In genomic region chr2:16104345-16105177, GRCh38 we compare ENCODE assay signal across 27 cellular contexts.
DNase-seq lines count a peak whose midpoint lies in the region; ATAC-seq, FAIRE-seq and TF ChIP-seq lines count a peak whose summit lies in the region.
"Had no signal": no experiment of that assay in that cellular context is flagged by ENCODE, and none has a peak within 500 bp of the region (broad histone marks: within the 10 kb centered on the region; RNA-seq: fewer than 3 reads in every experiment).

No MANE protein-coding gene starts in this region.

- no peak overlapping the region for H3K4ac ChIP-seq in mesendoderm (ENCODE audit: low read depth, low read length)

- peak overlapping the region; percentile 34 to 51; a peak in 2 of 6 replicates for H3K27ac ChIP-seq in A549
- H3K27ac ChIP-seq in mesendoderm (ENCODE audit: low read depth, low read length): peak overlapping the region; percentile 68
- no peak overlapping the region for H3K27ac ChIP-seq in brain microvascular endothelial cell
- H3K27ac ChIP-seq: BLaER1, esophagus squamous epithelium, KMS-11, parathyroid adenoma, skin epidermis had no signal

- H3K36me3 Mint-ChIP-seq in glutamatergic neuron (ENCODE audit: unreplicated experiment): no peaks in the 10 kb centered on the region
- H3K36me3 Mint-ChIP-seq: naive thymus-derived CD4-positive, alpha-beta T cell had no signal

- TF ChIP-seq CTCF in A549 (IDR thresholded peaks at IDR 0.05) (no peak), glutamatergic neuron (IDR thresholded peaks at IDR 0.05; ENCODE audit: partially characterized antibody, unreplicated experiment) (no peak), brain microvascular endothelial cell (IDR thresholded peaks at IDR 0.05; ENCODE audit: low read depth, low read length, missing control alignments) (no peak)

- CTCF ChIA-PET in A549 (lab: Yijun Ruan, JAX): interaction anchor here (0.5 kb wide), 1 partner anchor 205 kb away, joined by 4 read pairs; no protein-coding TSS in a partner anchor

- H3K4me2 ChIP-seq in A549 (peak overlapping the region; percentile 51), mesendoderm (ENCODE audit: low read length) (no peak overlapping the region)
- H3K4me2 ChIP-seq: BLaER1, KMS-11 had no signal

- H2BK5ac ChIP-seq in mesendoderm (ENCODE audit: low read length): peak overlapping the region; percentile 93

- peak overlapping the region; percentile 78 for H3K18ac ChIP-seq in mesendoderm (ENCODE audit: low read length)

- TF ChIP-seq RAD21 in A549 (conservative IDR thresholded peaks at IDR 0.05 in 1 of 2, IDR thresholded peaks at IDR 0.05 in 1 of 2): 0 out of 5 replicates have a peak, but pooled peaks of 1 of the 2 experiments have one; percentile 19

- H3K4me3 ChIP-seq in A549 (no peak overlapping the region), mesendoderm (ENCODE audit: low read length) (no peak overlapping the region), brain microvascular endothelial cell (ENCODE audit: low read depth, low read length) (no peak overlapping the region)
- H3K4me3 ChIP-seq: BLaER1, skin epidermis had no signal

- H3K4me3 Mint-ChIP-seq in glutamatergic neuron (ENCODE audit: unreplicated experiment): peak overlapping the region; percentile 49
- H3K4me3 Mint-ChIP-seq: naive thymus-derived CD4-positive, alpha-beta T cell had no signal

- H3K27me3 Mint-ChIP-seq in glutamatergic neuron (ENCODE audit: unreplicated experiment): peaks cover 3% of the 10 kb centered on the region

- no peaks in the 10 kb centered on the region for H3K36me3 ChIP-seq in mesendoderm (ENCODE audit: control insufficient read depth, insufficient read depth, low read length)
- H3K36me3 ChIP-seq in brain microvascular endothelial cell (replicated peaks): no peaks in the 10 kb centered on the region
- H3K36me3 ChIP-seq: BLaER1, esophagus squamous epithelium had no signal

- H3K9me3 Mint-ChIP-seq in glutamatergic neuron (ENCODE audit: unreplicated experiment): no peaks in the 10 kb centered on the region
- H3K9me3 Mint-ChIP-seq: naive thymus-derived CD4-positive, alpha-beta T cell had no signal

- H3K23ac ChIP-seq in mesendoderm (ENCODE audit: low read length): no peak overlapping the region

- H3K56ac ChIP-seq in mesendoderm (ENCODE audit: low read length): peak overlapping the region; percentile 52

- 23% methylated on average over 6 of the region's 6 CpGs for WGBS in A549 (ENCODE audit: missing lambda C conversion rate)
- WGBS in mesendoderm (ENCODE audit: extremely low coverage, insufficient coverage, low lambda C conversion rate): no CpG with 5 or more reads among the region's 6 CpGs

- DNase-seq in A549 (ENCODE audit: low read depth in 1 of 2, low spot score in 1 of 2) (peak; percentile 16 to 80), LoVo (ENCODE audit: low spot score) (peak; percentile 24), glutamatergic neuron (no peak), mesendoderm (peak; percentile 98), brain microvascular endothelial cell (no peak), glomerular visceral epithelial cell (ENCODE audit: extremely low spot score) (no peak), GM12891 (ENCODE audit: insufficient read length, low spot score) (no peak), HUDEP-2 (lab: John Stamatoyannopoulos, UW; ENCODE audit: unreplicated experiment in 76 of 76) (no peak)
- DNase-seq: activated CD4-positive, alpha-beta T cell treated with anti-CD3 and anti-CD28 coated beads, Interleukin-2, amount 50 U/mL, for 1 hour; amniotic stem cell; DMS153; effector CD8-positive, alpha-beta T cell; esophagus squamous epithelium; mammary epithelial cell; naive thymus-derived CD4-positive, alpha-beta T cell; NCI-H1092; NCI-H526; SHP77 treated with DMSO at 0.1 percent for 48 hours; T-helper 1 cell had no signal

- H3K9ac ChIP-seq in mesendoderm (ENCODE audit: low read length): peak overlapping the region; percentile 23
- H3K9ac ChIP-seq: BLaER1, KMS-11, parathyroid adenoma had no signal

- POLR2A ChIA-PET in A549 (lab: Yijun Ruan, JAX): no interaction called here

- ATAC-seq in A549: peak; percentile 49 to 75; a peak in 5 of 6 replicates
- ATAC-seq: naive thymus-derived CD4-positive, alpha-beta T cell had no signal

- no peak overlapping the region for H2AK5ac ChIP-seq in mesendoderm (ENCODE audit: low read length)

- peaks cover 14% of the 10 kb centered on the region for H3K4me1 Mint-ChIP-seq in glutamatergic neuron (ENCODE audit: low read depth, unreplicated experiment)
- H3K4me1 Mint-ChIP-seq: naive thymus-derived CD4-positive, alpha-beta T cell had no signal

- TF ChIP-seq EP300 in A549 (IDR thresholded peaks at IDR 0.05): peak in 1 of 2 experiments; percentile 54; a peak in 1 of 5 replicates

- peak overlapping the region; percentile 17 for H2BK120ac ChIP-seq in mesendoderm (ENCODE audit: low read depth, low read length)

- H3K79me1 ChIP-seq in mesendoderm (ENCODE audit: low read length): no peaks in the 10 kb centered on the region

- no peaks in the 10 kb centered on the region for H3K79me2 ChIP-seq in mesendoderm (ENCODE audit: control insufficient read depth, insufficient read depth, low read length)
- H3K79me2 ChIP-seq: parathyroid adenoma had no signal

- H3K27ac Mint-ChIP-seq in glutamatergic neuron (ENCODE audit: unreplicated experiment): no peak overlapping the region
- H3K27ac Mint-ChIP-seq: naive thymus-derived CD4-positive, alpha-beta T cell had no signal

- H2BK15ac ChIP-seq in mesendoderm (replicated peaks; ENCODE audit: low read depth): no peak overlapping the region

- FAIRE-seq in A549 (lab: Jason Lieb, UNC) (no peak), GM12891 (lab: Jason Lieb, UNC) (no peak)
- FAIRE-seq: A204.1, GM12892, islet of Langerhans, urothelium cell line had no signal

- H3K9me3 ChIP-seq in A549: no peaks in the 10 kb centered on the region
- H3K9me3 ChIP-seq: BLaER1, esophagus squamous epithelium had no signal

- TF ChIP-seq POLR2A in A549 (IDR thresholded peaks at IDR 0.05; ENCODE audit: low read length) (no peak), GM12891 (IDR thresholded peaks at IDR 0.05; ENCODE audit: low read depth, low read length) (no peak)

- no peak overlapping the region for H4K8ac ChIP-seq in mesendoderm (ENCODE audit: low read depth, low read length)

- in situ Hi-C loops in brain microvascular endothelial cell (cut with HindIII; ENCODE audit: low pct_ligation_motif_present, low sequenced_read_pairs): no loop called here

- H3K27me3 ChIP-seq in mesendoderm (ENCODE audit: insufficient read depth, low read length, poor library complexity) (no peaks in the 10 kb centered on the region), brain microvascular endothelial cell (replicated peaks) (no peaks in the 10 kb centered on the region)
- H3K27me3 ChIP-seq: BLaER1 had no signal

- H4K5ac ChIP-seq in mesendoderm (ENCODE audit: low read length): no peak overlapping the region

- peaks cover 31% of the 10 kb centered on the region for H3K4me1 ChIP-seq in A549
- peaks cover 32% of the 10 kb centered on the region for H3K4me1 ChIP-seq in mesendoderm (ENCODE audit: control insufficient read depth, low read depth, low read length)
- H3K4me1 ChIP-seq: parathyroid adenoma had no signal

TF ChIP-seq in A549, 52 proteins besides CTCF, POLR2A, EP300 and RAD21 (continues in another document):
- no peak for TF ChIP-seq TP53 (CRISPR knock-in tag; IDR thresholded peaks at IDR 0.05)
- no peak for TF ChIP-seq ZC3H11A (IDR thresholded peaks at IDR 0.05)
- TF ChIP-seq HOXB5 (CRISPR knock-in tag; IDR thresholded peaks at IDR 0.05): no peak
- TF ChIP-seq ZSCAN20 (CRISPR knock-in tag; IDR thresholded peaks at IDR 0.05): no peak
- no peak for TF ChIP-seq ZFP36 (IDR thresholded peaks at IDR 0.05; ENCODE audit: borderline replicate concordance, partially characterized antibody)
- no peak for TF ChIP-seq CBX2 (IDR thresholded peaks at IDR 0.05; ENCODE audit: borderline replicate concordance, low read depth)
- no peak for TF ChIP-seq FOSB (CRISPR knock-in tag; IDR thresholded peaks at IDR 0.05)
- peak; percentile 54 to 88; a peak in 3 of 4 replicates for TF ChIP-seq CEBPB (IDR thresholded peaks at IDR 0.05)
- TF ChIP-seq, protein P1, sequence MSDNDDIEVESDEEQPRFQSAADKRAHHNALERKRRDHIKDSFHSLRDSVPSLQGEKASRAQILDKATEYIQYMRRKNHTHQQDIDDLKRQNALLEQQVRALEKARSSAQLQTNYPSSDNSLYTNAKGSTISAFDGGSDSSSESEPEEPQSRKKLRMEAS (IDR thresholded peaks at IDR 0.05): peak; percentile 44; the same call in 1 of the 2 replicates
- peak; percentile 79 for TF ChIP-seq HES2 (IDR thresholded peaks at IDR 0.05)
- no peak for TF ChIP-seq FOSL2 (IDR thresholded peaks at IDR 0.05)
- peak; percentile 52 for TF ChIP-seq FOSL2 (CRISPR knock-in tag; IDR thresholded peaks at IDR 0.05)
- peak; percentile 49; the same call in 1 of the 2 replicates for TF ChIP-seq GATA3 (IDR thresholded peaks at IDR 0.05; ENCODE audit: borderline replicate concordance)

TF ChIP-seq in GM12891, 5 proteins besides CTCF, POLR2A, EP300 and RAD21:
- no peak for TF ChIP-seq POLR2AphosphoS5 (IDR thresholded peaks at IDR 0.05; ENCODE audit: low read depth, low read length)

Comparison
In these comparisons a context has a peak if more than half of its experiments do, and no peak if none do; other contexts are left out.
1. DNase-seq: peak in A549 (2 of 2), LoVo (single experiment) and mesendoderm (single experiment); none in glutamatergic neuron (single experiment), brain microvascular endothelial cell (single experiment), glomerular visceral epithelial cell (single experiment), GM12891 (single experiment) and HUDEP-2 (0 of 76).